ENCODE assay signal across 8 cellular contexts in genomic region chr2:23381084-23381483, GRCh38. TPM values are rescaled to one million over a fixed set of nuclear protein-coding genes. Genes with fewer than 3 reads are reported as not detected.
A peak's percentile ranks its signal among the peaks of the same experiment; 100 is the strongest.
DNase-seq lines count a peak whose midpoint lies in the region; ATAC-seq, FAIRE-seq and TF ChIP-seq lines count a peak whose summit lies in the region.

No MANE protein-coding gene starts in this region.

- intact Hi-C loops in CD4-positive, alpha-beta memory T cell (cut with micrococcal nuclease): no loop called here
- intact Hi-C loops in spleen (cut with DNase I; ENCODE audit: low total_unique reads): no loop called here

- no peak overlapping the region for H3K27ac ChIP-seq in CD4-positive, alpha-beta memory T cell (ENCODE audit: low read depth, low read length)
- H3K27ac ChIP-seq in H1 (ENCODE audit: low read depth, low read length): no peak overlapping the region
- peak overlapping the region in 6 of 8 donors; percentile 26 to 63 (median 46) for H3K27ac ChIP-seq in spleen

- WGBS in H1 (ENCODE audit: extremely low coverage in 1 of 2, insufficient coverage in 1 of 2, insufficient read length in 1 of 2, insufficient replicate concordance in 2 of 2, low coverage in 1 of 2, low lambda C conversion rate in 2 of 2, missing lambda C conversion rate in 1 of 2), 2 experiments: 81% methylated on average over 6 of the region's 6 CpGs; no CpG with 5 or more reads in 1 of the 2 experiments
- 39 to 54% (median 41%) methylated on average over 6 of the region's 6 CpGs for WGBS in spleen, 5 donors

- in situ Hi-C loops in GM13976 (cut with MboI; ENCODE audit: low sequenced_read_pairs, unreplicated experiment): no loop called here

- peaks cover 21% of the 10 kb centered on the region for H3K4me1 ChIP-seq in CD4-positive, alpha-beta memory T cell (ENCODE audit: insufficient read depth, low read length)
- H3K4me1 ChIP-seq in H1 (replicated peaks in 1 of 4; ENCODE audit: control insufficient read depth in 3 of 4, insufficient read depth in 4 of 4, low read length in 3 of 4): peaks cover 0 to 4% (median 0%) of the 10 kb centered on the region in 4 experiments; a peak in 1 of 7 replicates
- peaks cover 2 to 35% (median 23%) of the 10 kb centered on the region in 6 donors for H3K4me1 ChIP-seq in spleen

- H2BK15ac ChIP-seq in H1 (ENCODE audit: low read length): 0 out of 2 replicates have a peak overlapping the region, but pooled peaks have one; percentile 5

- H3K56ac ChIP-seq in H1 (replicated peaks; ENCODE audit: insufficient read length, low read depth, low read length): no peak overlapping the region

- no peak overlapping the region for H2BK12ac ChIP-seq in H1 (ENCODE audit: low read depth, low read length)

- no peak overlapping the region for H2BK120ac ChIP-seq in H1 (replicated peaks; ENCODE audit: low read depth, low read length)

- no peak overlapping the region for H4K8ac ChIP-seq in H1 (ENCODE audit: extremely low read depth, insufficient read depth, low read length)

- H3K4me3 Mint-ChIP-seq in CD4-positive, alpha-beta memory T cell: peak overlapping the region; percentile 72 to 83 (median 80)
- H3K4me3 Mint-ChIP-seq in mesothelial cell of epicardium: no peak overlapping the region

- peaks cover 4% of the 10 kb centered on the region for H3K23me2 ChIP-seq in H1 (ENCODE audit: low read depth, low read length)

- H2BK5ac ChIP-seq in H1 (ENCODE audit: low read depth, low read length): no peak overlapping the region

- peak overlapping the region; percentile 70; the same call in 1 of the 2 replicates for H2AFZ ChIP-seq in H1 (ENCODE audit: low read length)

- TF ChIP-seq CTCF in H1 (IDR thresholded peaks at IDR 0.05; ENCODE audit: control extremely low read depth in 1 of 3, insufficient read depth in 1 of 3, low read depth in 1 of 3, low read length in 3 of 3): no peak
- TF ChIP-seq CTCF in spleen (IDR thresholded peaks at IDR 0.05 in 8 of 11, conservative IDR thresholded peaks at IDR 0.05 in 3 of 11): no peak
- TF ChIP-seq CTCF in mesothelial cell of epicardium (IDR thresholded peaks at IDR 0.05; ENCODE audit: unreplicated experiment): no peak
- no peak for TF ChIP-seq CTCF in GM13976 (IDR thresholded peaks at IDR 0.05; ENCODE audit: borderline replicate concordance, control extremely low read depth, extremely low read depth, insufficient read depth, missing control alignments)

- H4K20me1 ChIP-seq in H1 (replicated peaks in 1 of 2; ENCODE audit: control insufficient read depth in 1 of 2, insufficient read depth in 2 of 2, low read length in 2 of 2): no peaks in the 10 kb centered on the region

- no peak overlapping the region for H3K4me2 ChIP-seq in H1 (ENCODE audit: insufficient read depth in 1 of 2, low read depth in 2 of 2, low read length in 2 of 2)

- POLR2A ChIA-PET in CD4-positive, alpha-beta memory T cell (lab: Charles Lee; ENCODE audit: partially characterized antibody): interaction anchor here (0.7 kb wide), 1 partner anchor 11 kb away, joined by 3 read pairs; no protein-coding TSS in a partner anchor
- POLR2A ChIA-PET in H1 (lab: Charles Lee; ENCODE audit: partially characterized antibody): no interaction called here

- TF ChIP-seq RAD21 in H1 (IDR thresholded peaks at IDR 0.05 in 1 of 2, conservative IDR thresholded peaks at IDR 0.05 in 1 of 2; ENCODE audit: low read depth in 2 of 2, low read length in 2 of 2): no peak

- TF ChIP-seq POLR2A in H1 (IDR thresholded peaks at IDR 0.05; ENCODE audit: control extremely low read depth in 1 of 2, low read depth in 2 of 2, low read length in 2 of 2) (no peak), spleen (IDR thresholded peaks at IDR 0.05) (no peak)

- peaks cover 0 to 3% (median 0%) of the 10 kb centered on the region in 8 donors for H3K9me3 Mint-ChIP-seq in CD4-positive, alpha-beta memory T cell
- no peaks in the 10 kb centered on the region for H3K9me3 Mint-ChIP-seq in mesothelial cell of epicardium

- peak in 3 of 5 donors; percentile 14 to 16 (median 16) for DNase-seq in CD4-positive, alpha-beta memory T cell
- peak; percentile 50 for DNase-seq in OCI-M1 (lab: John Stamatoyannopoulos, UW)
- no peak for DNase-seq in H1 (ENCODE audit: low read depth in 1 of 2, low spot score in 2 of 2)
- no peak for DNase-seq in spleen
- no peak for DNase-seq in mesothelial cell of epicardium (ENCODE audit: low spot score in 2 of 2, unreplicated experiment in 2 of 2)
- DNase-seq in GM13976 (ENCODE audit: low spot score): no peak

- H3K9ac ChIP-seq in H1 (replicated peaks in 1 of 4; ENCODE audit: extremely low read depth in 1 of 4, low read depth in 3 of 4, low read length in 3 of 4): no peak overlapping the region

- H2BK20ac ChIP-seq in H1 (ENCODE audit: low read length): no peak overlapping the region

- peak overlapping the region in 1 of 2 donors; percentile 42 for H3K4me3 ChIP-seq in CD4-positive, alpha-beta memory T cell (ENCODE audit: low read length in 2 of 2)
- H3K4me3 ChIP-seq in H1 (ENCODE audit: extremely low read depth in 1 of 4, insufficient read depth in 2 of 4, low read depth in 3 of 4, low read length in 4 of 4): no peak overlapping the region
- peak overlapping the region in 1 of 8 donors; percentile 36 for H3K4me3 ChIP-seq in spleen

- no peak overlapping the region for H3K14ac ChIP-seq in H1 (ENCODE audit: insufficient read length)

- no peaks in the 10 kb centered on the region for H3K27me3 ChIP-seq in CD4-positive, alpha-beta memory T cell (ENCODE audit: insufficient read depth, low read length)
- H3K27me3 ChIP-seq in H1 (replicated peaks in 1 of 4; ENCODE audit: control insufficient read depth in 3 of 4, extremely low read depth in 1 of 4, insufficient read depth in 3 of 4, low read length in 3 of 4) (peaks cover 11 to 37% (median 29%) of the 10 kb centered on the region in 4 experiments), spleen (replicated peaks in 1 of 7) (peaks cover 0 to 41% (median 13%) of the 10 kb centered on the region in 7 donors)

- H3K27me3 Mint-ChIP-seq in CD4-positive, alpha-beta memory T cell: peaks cover 9 to 20% of the 10 kb centered on the region in 2 donors
- H3K27me3 Mint-ChIP-seq in mesothelial cell of epicardium (ENCODE audit: low read depth): peaks cover 28% of the 10 kb centered on the region

- peaks cover 14 to 32% (median 21%) of the 10 kb centered on the region in 4 donors for H3K4me1 Mint-ChIP-seq in CD4-positive, alpha-beta memory T cell
- H3K4me1 Mint-ChIP-seq in mesothelial cell of epicardium: peaks cover 8% of the 10 kb centered on the region

- FAIRE-seq in H1 (lab: Jason Lieb, UNC): no peak

- no peak overlapping the region for H4K91ac ChIP-seq in H1 (replicated peaks; ENCODE audit: insufficient read length, low read length)

- peak overlapping the region; percentile 82 to 97 (median 92) for H3K27ac Mint-ChIP-seq in CD4-positive, alpha-beta memory T cell
- no peak overlapping the region for H3K27ac Mint-ChIP-seq in mesothelial cell of epicardium

- no peak overlapping the region for H3K18ac ChIP-seq in H1 (ENCODE audit: extremely low read depth, low read length)

- no peak overlapping the region for H2AK5ac ChIP-seq in H1 (ENCODE audit: low read depth, low read length)

- H3K36me3 Mint-ChIP-seq in CD4-positive, alpha-beta memory T cell: no peaks in the 10 kb centered on the region
- H3K36me3 Mint-ChIP-seq in mesothelial cell of epicardium: no peaks in the 10 kb centered on the region

- peak; percentile 31 for ATAC-seq in HG03342 (IDR thresholded peaks at IDR 0.05; ENCODE audit: unreplicated experiment)
- ATAC-seq in HG02571 (IDR thresholded peaks at IDR 0.05; ENCODE audit: unreplicated experiment): no peak

- CTCF ChIA-PET in CD4-positive, alpha-beta memory T cell (lab: Charles Lee; ENCODE audit: partially characterized antibody): no interaction called here
- CTCF ChIA-PET in H1 (lab: Charles Lee; ENCODE audit: partially characterized antibody): no interaction called here

- H3K79me1 ChIP-seq in H1 (ENCODE audit: low read depth, low read length): no peaks in the 10 kb centered on the region

- H4K5ac ChIP-seq in H1 (ENCODE audit: insufficient read length, low read depth, low read length): no peak overlapping the region

- H3K36me3 ChIP-seq in CD4-positive, alpha-beta memory T cell (ENCODE audit: insufficient read depth, low read length): no peaks in the 10 kb centered on the region
- H3K36me3 ChIP-seq in H1 (ENCODE audit: control insufficient read depth in 2 of 4, insufficient read depth in 4 of 4, low read length in 3 of 4) (no peaks in the 10 kb centered on the region), spleen (no peaks in the 10 kb centered on the region)

- no peak overlapping the region for H3K23ac ChIP-seq in H1 (ENCODE audit: insufficient read length)

- TF ChIP-seq EP300 in H1 (IDR thresholded peaks at IDR 0.05; ENCODE audit: borderline replicate concordance in 1 of 2, low read depth in 2 of 2, low read length in 2 of 2): no peak

- no peaks in the 10 kb centered on the region for H3K79me2 ChIP-seq in H1 (ENCODE audit: control insufficient read depth in 1 of 2, insufficient read depth in 2 of 2, low read length in 2 of 2)

- no peaks in the 10 kb centered on the region for H3K9me3 ChIP-seq in CD4-positive, alpha-beta memory T cell (ENCODE audit: control insufficient read depth in 1 of 2, low read length in 2 of 2)
- H3K9me3 ChIP-seq in H1 (ENCODE audit: insufficient read depth in 2 of 2, low read depth in 1 of 2, low read length in 1 of 2): no peaks in the 10 kb centered on the region
- no peaks in the 10 kb centered on the region for H3K9me3 ChIP-seq in spleen

- no peak overlapping the region for H3K4ac ChIP-seq in H1 (replicated peaks; ENCODE audit: insufficient read length, low read depth, low read length)

TF ChIP-seq in H1, 55 proteins besides CTCF, POLR2A, EP300 and RAD21 (continues in another document):
- no peak for TF ChIP-seq ASH2L (IDR thresholded peaks at IDR 0.05; ENCODE audit: low read length)

RNA-seq across cellular contexts. Expression of gene KLHL29, which starts 3.9 kb away (rescaled TPM):
- 1 to 10 TPM; 1.9 to 2.4 TPM for total RNA-seq in CD4-positive, alpha-beta memory T cell
- polyA plus RNA-seq in CD4-positive, alpha-beta memory T cell: under 1 TPM in 1 of 2 donors, not detected in 1; 0.24 TPM
- total RNA-seq in H1 (2021; fragmentation: NEBNext Ultra II Directional; extraction: Animal tissue kit (Norgen Biotek cat#: 25700)): 4.3 and 4.7 TPM in 2 replicates
- 1.1 and 2.6 TPM in 2 replicates for polyA plus RNA-seq in H1 (2011; rRNA removed)
- 1.8 TPM for polyA plus RNA-seq in H1 (2011; cell fraction: cytosol; rRNA removed)
- polyA plus RNA-seq in H1 (2011; cell fraction: nucleus; rRNA removed): 6.5 TPM
- 2.1 to 2.4 TPM (median 2.2 TPM) in 4 replicates for polyA plus RNA-seq in H1 (2012, experiment 1 of 2)
- 1.4 TPM for polyA plus RNA-seq in H1 (2012, experiment 2 of 2)
- 2.0 TPM for polyA plus RNA-seq in H1 (2013, experiment 1 of 2)
- polyA plus RNA-seq in H1 (2013, experiment 2 of 2): 2.0 TPM
- 1.2 and 1.5 TPM in 2 replicates for polyA minus RNA-seq in H1 (2011; rRNA and poly(A)+ RNA removed)
- polyA minus RNA-seq in H1 (2011; cell fraction: cytosol; rRNA and poly(A)+ RNA removed): 1.8 TPM
- polyA minus RNA-seq in H1 (2011; cell fraction: nucleus; rRNA and poly(A)+ RNA removed): 5.0 TPM
- 10 to 100 TPM in 5 of 7 donors, 1 to 10 TPM in 2; 7.5 to 30.5 (median 16.2) TPM for total RNA-seq in spleen
- 1 to 10 TPM; 1.5 to 5.3 (median 2.0) TPM for polyA plus RNA-seq in spleen
- 27.4 to 30.2 TPM (median 28.3 TPM) in 3 replicates for total RNA-seq in mesothelial cell of epicardium

Comparison
In these comparisons a context has a peak if more than half of its experiments do, and no peak if none do; other contexts are left out.
1. DNase-seq: peak in CD4-positive, alpha-beta memory T cell (3 of 5) and OCI-M1 (single experiment); none in H1 (0 of 2), spleen (single experiment), mesothelial cell of epicardium (0 of 2) and GM13976 (single experiment).
2. H3K27ac ChIP-seq: peak in spleen (6 of 8); none in CD4-positive, alpha-beta memory T cell (single experiment) and H1 (single experiment).